ENCODE assay signal across 9 cellular contexts in the genomic region with DNA sequence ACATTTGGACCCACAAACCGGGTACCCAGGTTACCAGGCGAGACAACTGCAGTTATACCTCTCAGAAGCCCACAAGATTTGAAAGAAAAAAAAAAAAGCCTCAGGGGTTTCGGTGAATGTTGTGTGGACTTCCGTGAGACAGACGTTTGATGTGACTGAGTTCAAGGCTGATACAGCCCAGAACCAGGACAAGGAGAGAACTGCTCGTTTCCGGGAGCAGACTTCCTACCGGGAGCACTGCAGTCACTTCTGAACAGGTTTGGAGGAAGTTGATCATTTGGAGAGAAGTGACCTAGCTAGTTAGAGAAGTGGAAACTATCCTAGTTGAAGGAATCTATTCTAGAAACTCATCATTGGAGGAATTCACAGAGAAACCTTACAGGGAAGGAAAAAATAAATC. TPM values are rescaled to one million over a fixed set of nuclear protein-coding genes. Genes with fewer than 3 reads are reported as not detected.
DNase-seq lines count a peak whose midpoint lies in the region; ATAC-seq and TF ChIP-seq lines count a peak whose summit lies in the region.
"Had no signal": no experiment of that assay in that cellular context is flagged by ENCODE, and none has a peak within 500 bp of the region (broad histone marks: within the 10 kb centered on the region; RNA-seq: fewer than 3 reads in every experiment).

No MANE protein-coding gene starts in this region.

- H3K27ac ChIP-seq in VCaP, result peak overlapping the region; percentile 80; the same call in 1 of the 2 replicates
- H3K27ac ChIP-seq in stomach, result peak overlapping the region; percentile 67 to 99 (median 93)

- H3K9ac ChIP-seq in iPS-15b (ENCODE audit: low read depth, low read length), result no peak overlapping the region

- no peak for TF ChIP-seq EP300 in stomach (IDR thresholded peaks at IDR 0.05)

- H3K4me3 ChIP-seq in iPS-15b (ENCODE audit: low read depth, low read length) (peak overlapping the region; percentile 64), stomach (peak overlapping the region; percentile 58 to 75 (median 62))

- 15 to 33% (median 23%) methylated on average over 8 of the region's 8 CpGs for WGBS in stomach, 5 donors

- TF ChIP-seq POLR2A in stomach (IDR thresholded peaks at IDR 0.05), result no peak

- ATAC-seq in GM21515 (IDR thresholded peaks at IDR 0.05; ENCODE audit: unreplicated experiment) (no peak), GM19452 (IDR thresholded peaks at IDR 0.05; ENCODE audit: unreplicated experiment) (no peak)

- TF ChIP-seq CTCF in VCaP (conservative IDR thresholded peaks at IDR 0.05) (no peak), stomach (IDR thresholded peaks at IDR 0.05) (no peak)

- intact Hi-C loops in stomach (cut with DNase I; ENCODE audit: low total_unique reads), result no loop called here

- DNase-seq in DMS53 (lab: John Stamatoyannopoulos, UW) (peak; percentile 54), DMS53 treated with DMSO at 0.1 percent for 48 hours (lab: John Stamatoyannopoulos, UW; ENCODE audit: unreplicated experiment) (no peak), stomach (peak; percentile 29), T-helper 9 cell (no peak)
- DNase-seq: NCI-H187 had no signal

- H3K36me3 ChIP-seq in iPS-15b (ENCODE audit: control insufficient read depth, insufficient read depth, low read length), result no peaks in the 10 kb centered on the region
- peaks cover 3 to 9% (median 7%) of the 10 kb centered on the region in 4 donors for H3K36me3 ChIP-seq in stomach

- H3K4me1 ChIP-seq in iPS-15b (ENCODE audit: control insufficient read depth, insufficient read depth, low read length) (no peaks in the 10 kb centered on the region), stomach (peaks cover 30 to 71% (median 52%) of the 10 kb centered on the region in 4 donors)

- H3K27me3 ChIP-seq in iPS-15b (ENCODE audit: control insufficient read depth, insufficient read depth, low read length) (peaks cover 14% of the 10 kb centered on the region), stomach (no peaks in the 10 kb centered on the region)

- H3K9me3 ChIP-seq in iPS-15b (ENCODE audit: control insufficient read depth, insufficient read depth, low read length) (no peaks in the 10 kb centered on the region), stomach (no peaks in the 10 kb centered on the region)

RNA-seq across cellular contexts. Expression of gene CKLF, which starts 0.8 kb away (rescaled TPM):
- 10 to 100 TPM in 3 of 5 donors, 1 to 10 TPM in 1, not detected in 1; 4.1 to 35.7 (median 18.4) TPM for total RNA-seq in stomach
- polyA plus RNA-seq in stomach, result 10 to 100 TPM; 21.8 to 35.1 (median 30.5) TPM

RNA-seq across cellular contexts. Expression of gene TK2, which starts 3.3 kb away (rescaled TPM):
- total RNA-seq in stomach, result 10 to 100 TPM; 10.7 to 25.0 (median 22.0) TPM
- polyA plus RNA-seq in stomach, result 10 to 100 TPM in 2 of 3 donors, 1 to 10 TPM in 1; 9.8 to 15.4 (median 14.4) TPM

RNA-seq across cellular contexts. Expression of gene CMTM1, which starts 13.0 kb away (rescaled TPM):
- not detected for total RNA-seq in stomach
- under 1 TPM in 1 of 3 donors, not detected in 2; 0.28 TPM for polyA plus RNA-seq in stomach

RNA-seq across cellular contexts. Expression of gene CMTM2, which starts 26.0 kb away (rescaled TPM):
- total RNA-seq in stomach, result not detected
- polyA plus RNA-seq in stomach, result under 1 TPM in 2 of 3 donors, not detected in 1; 0.48 to 0.50 TPM

RNA-seq across cellular contexts. Expression of gene CMTM3, which starts 51.3 kb away (rescaled TPM):
- 10 to 100 TPM in 1 of 5 donors, 1 to 10 TPM in 1, under 1 TPM in 1, not detected in 2; 0.87 to 10.3 (median 6.5) TPM for total RNA-seq in stomach
- polyA plus RNA-seq in stomach, result 10 to 100 TPM in 2 of 3 donors, 1 to 10 TPM in 1; 6.7 to 12.2 (median 11.9) TPM

Comparison
In these comparisons a context has a peak if more than half of its experiments do, and no peak if none do; other contexts are left out.
1. DNase-seq: peak in DMS53 (single experiment) and stomach (single experiment); none in DMS53 treated with DMSO at 0.1 percent for 48 hours (single experiment) and T-helper 9 cell (single experiment).